Comparison of ENCODE assay signal across 1 cellular context in the genomic region with DNA sequence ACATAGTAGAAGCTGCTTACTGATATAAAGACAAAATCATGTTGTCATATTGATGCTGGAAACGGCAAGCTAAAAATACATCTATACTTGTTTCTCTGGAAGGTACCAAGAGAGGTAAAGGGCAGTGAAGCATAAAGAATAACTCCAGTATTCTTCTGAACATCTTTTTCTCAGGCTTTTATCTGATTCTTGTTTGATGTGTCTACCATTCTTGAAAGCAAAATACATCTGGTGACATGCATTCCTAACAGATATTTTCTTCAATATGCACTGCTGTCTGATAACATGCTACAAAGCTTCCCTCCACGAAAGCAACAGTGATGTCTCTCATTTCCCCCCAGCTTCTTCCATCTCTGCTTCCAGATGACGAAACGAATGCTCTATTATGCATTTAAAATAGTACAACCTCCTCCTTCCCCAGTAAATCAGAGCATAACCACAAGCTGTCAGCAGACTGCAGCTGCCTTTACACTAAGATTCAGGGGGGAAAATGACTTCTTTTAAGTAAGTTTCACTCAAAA.
A peak's percentile ranks its signal among the peaks of the same experiment; 100 is the strongest.
TF ChIP-seq lines count a peak whose summit lies in the region.

No MANE protein-coding gene starts in this region.

TF ChIP-seq in K562, 482 proteins besides CTCF, POLR2A, EP300 and RAD21 (continued from another document):
- TF ChIP-seq, protein P1, sequence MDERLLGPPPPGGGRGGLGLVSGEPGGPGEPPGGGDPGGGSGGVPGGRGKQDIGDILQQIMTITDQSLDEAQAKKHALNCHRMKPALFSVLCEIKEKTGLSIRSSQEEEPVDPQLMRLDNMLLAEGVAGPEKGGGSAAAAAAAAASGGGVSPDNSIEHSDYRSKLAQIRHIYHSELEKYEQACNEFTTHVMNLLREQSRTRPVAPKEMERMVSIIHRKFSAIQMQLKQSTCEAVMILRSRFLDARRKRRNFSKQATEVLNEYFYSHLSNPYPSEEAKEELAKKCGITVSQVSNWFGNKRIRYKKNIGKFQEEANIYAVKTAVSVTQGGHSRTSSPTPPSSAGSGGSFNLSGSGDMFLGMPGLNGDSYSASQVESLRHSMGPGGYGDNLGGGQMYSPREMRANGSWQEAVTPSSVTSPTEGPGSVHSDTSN (CRISPR knock-in tag; IDR thresholded peaks at IDR 0.05; ENCODE audit: low read depth): no peak
- TF ChIP-seq, protein P1 (tag; conservative IDR thresholded peaks at IDR 0.05; ENCODE audit: low read depth): peak; percentile 69
